ENCODE assay signal across 16 cellular contexts in genomic region chr5:96370981-96371380, GRCh38.
"Had no signal": no experiment of that assay in that cellular context is flagged by ENCODE, and none has a peak within 500 bp of the region (broad histone marks: within the 10 kb centered on the region; RNA-seq: fewer than 3 reads in every experiment).

No MANE protein-coding gene starts in this region.

- H3K27ac ChIP-seq: coronary artery, epithelial cell of prostate, testis, VCaP had no signal

- H3K27me3 ChIP-seq: testis had no signal

- H3K27ac Mint-ChIP-seq: activated CD4-positive, alpha-beta T cell treated with anti-CD3 and anti-CD28 coated beads for 36 hours; activated CD8-positive, alpha-beta T cell treated with anti-CD3 and anti-CD28 coated beads, Interleukin-2, amount 10 ng/mL, durations not matched to agents 7 days and 5 days; nephron progenitor cell; stimulated activated naive CD8-positive, alpha-beta T cell treated with anti-CD3 and anti-CD28 coated beads, Interleukin-15, Interleukin-2, amounts not matched to agents 100 ng/mL and 50 ng/mL, for 24 hours had no signal

- DNase-seq: activated CD4-positive, alpha-beta T cell treated with anti-CD3 and anti-CD28 coated beads for 36 hours; activated CD8-positive, alpha-beta memory T cell treated with anti-CD3 and anti-CD28 coated beads, Interleukin-2, amount 50 U/mL, for 48 hours; activated CD8-positive, alpha-beta T cell treated with anti-CD3 and anti-CD28 coated beads, Interleukin-2, amount 10 ng/mL, durations not matched to agents 7 days and 5 days; activated naive CD4-positive, alpha-beta T cell treated with Interleukin-2 at 50 U/mL for 16 hours; caudate nucleus; effector memory CD4-positive, alpha-beta T cell; kidney; left ventricle myocardium superior; mesendoderm; nephron progenitor cell; stimulated activated CD4-positive, alpha-beta T cell treated with anti-CD3 and anti-CD28 coated beads, Interleukin-4, amount 100 ng/mL, for 24 hours; testis had no signal

- H3K9me3 Mint-ChIP-seq: stimulated activated naive CD8-positive, alpha-beta T cell treated with anti-CD3 and anti-CD28 coated beads, Interleukin-15, Interleukin-2, amounts not matched to agents 100 ng/mL and 50 ng/mL, for 24 hours had no signal

- H3K4me3 ChIP-seq: coronary artery, testis had no signal

- H3K4me1 ChIP-seq: testis had no signal

- H3K4me3 Mint-ChIP-seq: activated CD4-positive, alpha-beta T cell treated with anti-CD3 and anti-CD28 coated beads for 36 hours; activated CD8-positive, alpha-beta T cell treated with anti-CD3 and anti-CD28 coated beads, Interleukin-2, amount 10 ng/mL, durations not matched to agents 7 days and 5 days; nephron progenitor cell; stimulated activated naive CD8-positive, alpha-beta T cell treated with anti-CD3 and anti-CD28 coated beads, Interleukin-15, Interleukin-2, amounts not matched to agents 100 ng/mL and 50 ng/mL, for 24 hours had no signal

- H3K9me3 ChIP-seq: testis had no signal

- H3K4me1 Mint-ChIP-seq: nephron progenitor cell had no signal
